2 cellular contexts compared by ENCODE assay signal in genomic region chr20:16714765-16715164, GRCh38.
TF ChIP-seq lines count a peak whose summit lies in the region.

No MANE protein-coding gene starts in this region.

TF ChIP-seq in H1, 55 proteins besides CTCF, POLR2A, EP300 and RAD21:
- no peak for TF ChIP-seq FOSL1 (IDR thresholded peaks at IDR 0.05; ENCODE audit: insufficient read depth, low read depth, low read length)
- no peak for TF ChIP-seq TAF7 (optimal IDR thresholded peaks at IDR 0.05; ENCODE audit: borderline replicate concordance, low read depth, low read length)
- no peak for TF ChIP-seq SIX5 (IDR thresholded peaks at IDR 0.05; ENCODE audit: low read depth, low read length)

TF ChIP-seq in neural cell, 6 proteins besides CTCF, POLR2A, EP300 and RAD21:
- no peak for TF ChIP-seq TAF1 (IDR thresholded peaks at IDR 0.05; ENCODE audit: low read depth)
- TF ChIP-seq MXI1 (conservative IDR thresholded peaks at IDR 0.05; ENCODE audit: poor library complexity, severe bottlenecking) = no peak
- no peak for TF ChIP-seq SMC3 (conservative IDR thresholded peaks at IDR 0.05; ENCODE audit: poor library complexity)
- TF ChIP-seq EZH2 (IDR thresholded peaks at IDR 0.05; ENCODE audit: borderline replicate concordance, insufficient read depth, low read length, poor library complexity, severe bottlenecking) = no peak
- TF ChIP-seq REST (IDR thresholded peaks at IDR 0.05; ENCODE audit: borderline replicate concordance) = no peak
- no peak for TF ChIP-seq POLR2AphosphoS5 (IDR thresholded peaks at IDR 0.05)
TF ChIP-seq in neural cell: peak in this region for 0.
